Comparison of ENCODE assay signal across 8 cellular contexts in the genomic region with DNA sequence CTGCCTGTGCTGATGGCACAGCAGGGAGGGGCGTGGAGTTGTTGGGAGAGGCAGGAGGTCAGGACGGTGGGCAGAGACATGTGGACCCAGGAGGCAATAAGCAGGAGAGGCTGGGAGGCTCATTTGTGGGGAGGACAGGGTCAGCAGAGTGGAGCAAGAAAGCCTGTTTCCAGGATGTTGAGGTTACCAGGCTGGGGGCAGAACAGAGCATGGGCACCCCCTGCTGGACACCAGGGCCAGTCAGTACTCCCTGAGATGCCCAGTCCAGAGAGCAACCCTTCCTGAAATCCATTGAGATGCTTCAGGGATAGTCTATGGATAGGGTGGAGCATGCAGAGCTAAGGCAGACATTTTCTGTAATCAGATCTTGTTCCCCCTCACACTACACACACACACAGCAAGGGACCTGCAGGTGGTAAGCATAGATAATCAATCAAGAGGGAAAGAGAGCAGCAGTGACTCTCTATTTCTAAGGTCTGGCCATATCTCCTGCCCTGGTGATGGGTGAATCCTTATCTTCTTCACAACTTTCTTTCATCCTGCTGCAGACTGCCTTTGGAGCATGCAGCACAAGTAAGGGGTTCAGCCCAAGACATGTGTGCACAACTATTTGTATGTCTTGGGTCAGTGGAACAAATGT. TPM values are rescaled to one million over a fixed set of nuclear protein-coding genes. Genes with fewer than 3 reads are reported as not detected.
A peak's percentile ranks its signal among the peaks of the same experiment; 100 is the strongest.
DNase-seq lines count a peak whose midpoint lies in the region; ATAC-seq and TF ChIP-seq lines count a peak whose summit lies in the region.

No MANE protein-coding gene starts in this region.

- no peak overlapping the region for H3K4me3 Mint-ChIP-seq in activated CD4-positive, alpha-beta memory T cell treated with anti-CD3 and anti-CD28 coated beads, Interleukin-2, amount 10 ng/mL, durations not matched to agents 7 days and 5 days
- H3K4me3 Mint-ChIP-seq in T-helper 17 cell, result no peak overlapping the region

- ATAC-seq in T-helper 17 cell, result no peak

- TF ChIP-seq POLR2A in ovary (IDR thresholded peaks at IDR 0.05), result no peak

- H3K9me3 Mint-ChIP-seq in activated CD4-positive, alpha-beta memory T cell treated with anti-CD3 and anti-CD28 coated beads, Interleukin-2, amount 10 ng/mL, durations not matched to agents 7 days and 5 days, result no peaks in the 10 kb centered on the region

- TF ChIP-seq CTCF in LNCAP (IDR thresholded peaks at IDR 0.05) (peak; percentile 66), ovary (IDR thresholded peaks at IDR 0.05) (peak; percentile 42 to 62 (median 46))

- CTCF ChIA-PET in activated CD4-positive, alpha-beta memory T cell treated with anti-CD3 and anti-CD28 coated beads, Interleukin-2, amount 10 ng/mL, durations not matched to agents 7 days and 5 days (lab: Charles Lee), result interaction anchor here (1.7 kb wide), 1 partner anchor 27 kb away, joined by 3 read pairs; no protein-coding TSS in a partner anchor

- no peaks in the 10 kb centered on the region for H3K36me3 ChIP-seq in ovary

- no peak for TF ChIP-seq EP300 in ovary (IDR thresholded peaks at IDR 0.05)

- H3K4me1 ChIP-seq in ovary (ENCODE audit: insufficient read depth), result peaks cover 5% of the 10 kb centered on the region

- intact Hi-C loops in ovary (cut with DNase I), result loop anchor here in 3 of 4 donors (1.0 to 10.0 kb wide), 3 partner anchors 515 to 530 kb away; no protein-coding TSS in a partner anchor

- no peak overlapping the region for H3K27ac Mint-ChIP-seq in activated CD4-positive, alpha-beta memory T cell treated with anti-CD3 and anti-CD28 coated beads, Interleukin-2, amount 10 ng/mL, durations not matched to agents 7 days and 5 days
- H3K27ac Mint-ChIP-seq in T-helper 17 cell, result no peak overlapping the region

- H3K9me3 ChIP-seq in ovary (no peaks in the 10 kb centered on the region), T-helper 17 cell (ENCODE audit: control insufficient read depth, low read length, poor library complexity, severe bottlenecking) (no peaks in the 10 kb centered on the region)

- H3K27me3 Mint-ChIP-seq in activated CD4-positive, alpha-beta memory T cell treated with anti-CD3 and anti-CD28 coated beads, Interleukin-2, amount 10 ng/mL, durations not matched to agents 7 days and 5 days, result no peaks in the 10 kb centered on the region
- H3K27me3 Mint-ChIP-seq in T-helper 17 cell, result peaks cover 24% of the 10 kb centered on the region

- WGBS in ovary, 3 donors, result 58 to 74% (median 71%) methylated on average over 2 of the region's 2 CpGs

- POLR2A ChIA-PET in activated CD4-positive, alpha-beta memory T cell treated with anti-CD3 and anti-CD28 coated beads, Interleukin-2, amount 10 ng/mL, durations not matched to agents 7 days and 5 days (lab: Charles Lee), result no interaction called here

- no peaks in the 10 kb centered on the region for H3K4me1 Mint-ChIP-seq in activated CD4-positive, alpha-beta memory T cell treated with anti-CD3 and anti-CD28 coated beads, Interleukin-2, amount 10 ng/mL, durations not matched to agents 7 days and 5 days
- H3K4me1 Mint-ChIP-seq in T-helper 17 cell, result no peaks in the 10 kb centered on the region

- H3K27ac ChIP-seq in ovary, result no peak overlapping the region

- H3K27me3 ChIP-seq in ovary, result no peaks in the 10 kb centered on the region

- no peaks in the 10 kb centered on the region for H3K36me3 Mint-ChIP-seq in activated CD4-positive, alpha-beta memory T cell treated with anti-CD3 and anti-CD28 coated beads, Interleukin-2, amount 10 ng/mL, durations not matched to agents 7 days and 5 days (ENCODE audit: low read depth)
- no peaks in the 10 kb centered on the region for H3K36me3 Mint-ChIP-seq in T-helper 17 cell (ENCODE audit: low read depth)

- no peak overlapping the region for H3K4me3 ChIP-seq in ovary

- DNase-seq in NCI-H2227 (lab: John Stamatoyannopoulos, UW; ENCODE audit: unreplicated experiment) (peak; percentile 52), NCI-H2227 treated with DMSO at 0.1 percent for 48 hours (lab: John Stamatoyannopoulos, UW) (no peak), globus pallidus (ENCODE audit: low spot score) (peak; percentile 83), ovary (peak; percentile 54 to 83 (median 69)), T-helper 17 cell (no peak), NCI-H187 treated with DMSO at 0.1 percent for 48 hours (lab: John Stamatoyannopoulos, UW) (no peak)
- DNase-seq in activated CD4-positive, alpha-beta memory T cell treated with anti-CD3 and anti-CD28 coated beads, Interleukin-2, amount 10 ng/mL, durations not matched to agents 7 days and 5 days, result peak; percentile 16

RNA-seq across cellular contexts. Expression of gene MOCS1, which starts 41.7 kb away (rescaled TPM):
- not detected for total RNA-seq in activated CD4-positive, alpha-beta memory T cell treated with anti-CD3 and anti-CD28 coated beads, Interleukin-2, amount 10 ng/mL, durations not matched to agents 7 days and 5 days
- total RNA-seq in ovary (10 to 100 TPM; 10.9 to 21.8 (median 17.2) TPM), T-helper 17 cell (under 1 TPM; 0.37 to 0.52 TPM)
- 10 to 100 TPM; 11.4 to 12.1 TPM for polyA plus RNA-seq in ovary

Comparison
In these comparisons a context has a peak if more than half of its experiments do, and no peak if none do; other contexts are left out.
1. DNase-seq: peak in NCI-H2227 (single experiment), activated CD4-positive, alpha-beta memory T cell treated with anti-CD3 and anti-CD28 coated beads, Interleukin-2, amount 10 ng/mL, durations not matched to agents 7 days and 5 days (single experiment), globus pallidus (single experiment) and ovary (5 of 5); none in NCI-H2227 treated with DMSO at 0.1 percent for 48 hours (single experiment), T-helper 17 cell (0 of 3) and NCI-H187 treated with DMSO at 0.1 percent for 48 hours (single experiment).
2. RNA of gene MOCS1, which starts 41.7 kb away (total RNA-seq): 10.9 to 21.8 TPM in ovary; 0.37 to 0.52 TPM in T-helper 17 cell and not detected in activated CD4-positive, alpha-beta memory T cell treated with anti-CD3 and anti-CD28 coated beads, Interleukin-2, amount 10 ng/mL, durations not matched to agents 7 days and 5 days; every median in the first group is over 4 times any median in the second.